Comparison of ENCODE assay signal across 8 cellular contexts in the genomic region with DNA sequence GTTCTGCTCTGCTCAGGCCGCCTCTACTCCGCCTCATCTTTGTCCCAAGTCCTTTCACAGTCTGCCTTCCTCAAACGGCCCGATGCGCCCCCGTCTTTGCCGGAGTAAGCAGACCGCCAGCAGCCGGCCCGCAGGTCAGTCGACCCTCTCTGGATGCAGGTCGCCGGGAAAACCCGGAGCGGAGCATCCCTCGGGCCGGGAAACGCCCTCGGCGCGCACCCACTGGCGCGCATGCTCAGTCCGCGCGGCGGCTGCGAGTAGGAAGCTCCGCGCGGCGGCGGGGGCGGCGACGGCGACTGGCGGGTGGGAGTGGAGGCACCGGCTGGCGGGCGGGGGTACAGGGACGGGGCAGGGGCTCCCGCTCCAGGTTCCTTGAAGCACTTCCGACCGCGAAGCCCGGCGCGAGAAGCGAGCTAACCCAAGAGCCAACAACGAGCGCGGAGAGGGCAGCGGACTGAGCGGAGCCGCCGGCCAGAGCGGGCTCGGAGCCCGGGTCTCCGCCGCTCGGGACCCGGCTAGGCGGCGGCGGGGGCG. TPM values are rescaled to one million over a fixed set of nuclear protein-coding genes. Genes with fewer than 3 reads are reported as not detected.
DNase-seq lines count a peak whose midpoint lies in the region; ATAC-seq, FAIRE-seq and TF ChIP-seq lines count a peak whose summit lies in the region.

LRRC1 (plus strand) TSS at position 286 of the 534 bp plus-strand sequence. CDS start 252 bp downstream, outside the sequence.

- peaks cover 45% of the 10 kb centered on the region for H3K27me3 Mint-ChIP-seq in activated CD8-positive, alpha-beta T cell treated with anti-CD3 and anti-CD28 coated beads, Interleukin-2, amount 10 ng/mL, durations not matched to agents 7 days and 5 days (ENCODE audit: low read depth)
- H3K27me3 Mint-ChIP-seq in memory B cell: no peaks in the 10 kb centered on the region

- H3K27ac ChIP-seq in C4-2B: peak within 1 kb of the TSS; percentile 61

- no peaks in the 10 kb centered on the region for H3K9me3 Mint-ChIP-seq in activated CD8-positive, alpha-beta T cell treated with anti-CD3 and anti-CD28 coated beads, Interleukin-2, amount 10 ng/mL, durations not matched to agents 7 days and 5 days (ENCODE audit: insufficient read depth)
- no peaks in the 10 kb centered on the region for H3K9me3 Mint-ChIP-seq in memory B cell

- no peak for TF ChIP-seq CTCF in C4-2B (conservative IDR thresholded peaks at IDR 0.05)

- ATAC-seq in HG03439 (IDR thresholded peaks at IDR 0.05; ENCODE audit: unreplicated experiment) (peak; percentile 82), memory B cell (ENCODE audit: low read depth) (peak; percentile 67)
- ATAC-seq in activated CD8-positive, alpha-beta T cell treated with anti-CD3 and anti-CD28 coated beads, Interleukin-2, amount 10 ng/mL, durations not matched to agents 7 days and 5 days: peak; percentile 78

- peak within 1 kb of the TSS; percentile 98 for H3K4me3 Mint-ChIP-seq in activated CD8-positive, alpha-beta T cell treated with anti-CD3 and anti-CD28 coated beads, Interleukin-2, amount 10 ng/mL, durations not matched to agents 7 days and 5 days
- peak within 1 kb of the TSS; percentile 98 for H3K4me3 Mint-ChIP-seq in memory B cell

- CTCF ChIA-PET in activated CD8-positive, alpha-beta T cell treated with anti-CD3 and anti-CD28 coated beads, Interleukin-2, amount 10 ng/mL, durations not matched to agents 7 days and 5 days (lab: Charles Lee): interaction anchor here (0.7 to 6.0 kb wide), 6 partner anchors 53 to 161 kb away, joined by 3 to 31 read pairs (median 4); no protein-coding TSS in a partner anchor

- H3K27ac Mint-ChIP-seq in activated CD8-positive, alpha-beta T cell treated with anti-CD3 and anti-CD28 coated beads, Interleukin-2, amount 10 ng/mL, durations not matched to agents 7 days and 5 days: peak within 1 kb of the TSS; percentile 86
- H3K27ac Mint-ChIP-seq in memory B cell: peak within 1 kb of the TSS; percentile 76

- FAIRE-seq in GM19239 (lab: Jason Lieb, UNC): peak; percentile 86

- POLR2A ChIA-PET in activated CD8-positive, alpha-beta T cell treated with anti-CD3 and anti-CD28 coated beads, Interleukin-2, amount 10 ng/mL, durations not matched to agents 7 days and 5 days (lab: Charles Lee): interaction anchor here (1.0 to 1.1 kb wide), 2 partner anchors 53 to 60 kb away, joined by 3 to 4 read pairs; no protein-coding TSS in a partner anchor

- H3K36me3 Mint-ChIP-seq in activated CD8-positive, alpha-beta T cell treated with anti-CD3 and anti-CD28 coated beads, Interleukin-2, amount 10 ng/mL, durations not matched to agents 7 days and 5 days (ENCODE audit: low read depth): peaks cover 3% of the 10 kb centered on the region
- no peaks in the 10 kb centered on the region for H3K36me3 Mint-ChIP-seq in memory B cell

- H3K4me1 Mint-ChIP-seq in activated CD8-positive, alpha-beta T cell treated with anti-CD3 and anti-CD28 coated beads, Interleukin-2, amount 10 ng/mL, durations not matched to agents 7 days and 5 days (ENCODE audit: low read depth): peaks cover 27% of the 10 kb centered on the region
- H3K4me1 Mint-ChIP-seq in memory B cell: peaks cover 33% of the 10 kb centered on the region

- DNase-seq in GM19239 (ENCODE audit: insufficient read length, low spot score) (peak; percentile 73), NCI-H748 (lab: John Stamatoyannopoulos, UW; ENCODE audit: unreplicated experiment) (peak; percentile 94), memory B cell (ENCODE audit: low spot score in 2 of 2) (peak; percentile 87 to 90)
- peak; percentile 89 for DNase-seq in activated CD8-positive, alpha-beta T cell treated with anti-CD3 and anti-CD28 coated beads, Interleukin-2, amount 10 ng/mL, durations not matched to agents 7 days and 5 days
- DNase-seq in effector CD8-positive, alpha-beta T cell (lab: John Stamatoyannopoulos, UW): peak; percentile 75
- peak; percentile 74 for DNase-seq in stimulated activated CD8-positive, alpha-beta memory T cell treated with anti-CD3 and anti-CD28 coated beads, Interleukin-12 subunit alpha, Interleukin-12 subunit beta, amount 100 ng/mL, for 1 hour (ENCODE audit: low read depth)

RNA-seq across cellular contexts. Expression of gene LRRC1, which starts in this region (rescaled TPM):
- 1 to 10 TPM; 3.6 to 4.2 TPM for total RNA-seq in activated CD8-positive, alpha-beta T cell treated with anti-CD3 and anti-CD28 coated beads, Interleukin-2, amount 10 ng/mL, durations not matched to agents 7 days and 5 days

Comparison
In these comparisons a context has a peak if more than half of its experiments do, and no peak if none do; other contexts are left out.
1. Peak in every context shown above with its lines: DNase-seq, ATAC-seq and H3K27ac ChIP-seq.